ENCODE assay signal across 17 cellular contexts in the genomic region with DNA sequence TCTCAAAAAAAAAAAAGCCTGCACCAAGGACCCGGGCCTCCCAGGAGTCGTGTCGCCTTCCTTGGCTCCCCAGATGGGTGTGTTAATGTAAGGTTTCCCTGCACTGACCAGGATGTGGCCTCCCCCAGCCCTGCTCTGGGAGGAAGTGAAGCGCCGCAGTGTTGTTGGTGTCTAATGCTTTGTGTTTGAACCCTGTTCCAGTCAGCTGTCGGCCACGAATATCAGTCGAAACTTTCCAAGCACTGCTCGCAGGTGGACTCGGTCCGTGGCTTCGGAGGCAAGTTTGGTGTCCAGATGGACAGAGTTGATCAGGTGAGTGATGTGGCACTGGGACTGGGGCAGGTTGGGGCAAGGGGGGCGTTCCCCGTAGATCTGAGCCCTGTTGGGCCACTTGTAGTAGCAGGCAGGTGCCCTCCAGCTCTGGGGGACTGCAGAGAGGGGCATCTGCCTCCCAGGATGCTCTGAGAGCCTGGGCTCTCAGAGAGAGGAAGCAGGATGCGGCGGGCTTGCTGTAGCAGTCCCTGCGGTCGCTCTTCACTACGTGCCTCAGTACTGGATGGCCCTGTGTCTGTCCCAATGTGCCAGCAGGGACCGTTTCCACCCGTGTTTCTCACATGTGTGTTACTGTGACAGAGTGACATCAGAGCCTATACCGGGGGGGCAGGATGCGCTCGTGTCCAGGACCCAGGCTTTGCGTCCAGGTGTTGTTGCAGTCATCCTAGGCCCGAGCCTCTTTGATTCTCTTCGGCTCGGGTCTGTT.
"Had no signal": no experiment of that assay in that cellular context is flagged by ENCODE, and none has a peak within 500 bp of the region (broad histone marks: within the 10 kb centered on the region; RNA-seq: fewer than 3 reads in every experiment).

No MANE protein-coding gene starts in this region.

- H3K27ac ChIP-seq: colonic mucosa, left lung, spleen had no signal

- H3K9me3 Mint-ChIP-seq: activated naive CD4-positive, alpha-beta T cell treated with anti-CD3 and anti-CD28 coated beads, Interleukin-2, amount 50 U/mL, for 72 hours; nephron progenitor cell; stimulated activated naive B cell treated with anti-CD40 and anti-IgM and Interleukin-4, amounts not matched to agents 10 μg/mL and 1 μg/mL and 100 μg/mL, for 72 hours; T-helper 2 cell treated with Interferon-gamma antibody and Interleukin-4, amounts not matched to agents 5 μg/mL and 100 μg/mL, for 36 hours had no signal

- H3K27ac Mint-ChIP-seq: nephron progenitor cell; stimulated activated naive B cell treated with anti-CD40 and anti-IgM and Interleukin-4, amounts not matched to agents 10 μg/mL and 1 μg/mL and 100 μg/mL, for 72 hours; T-helper 2 cell treated with Interferon-gamma antibody and Interleukin-4, amounts not matched to agents 5 μg/mL and 100 μg/mL, for 36 hours had no signal

- DNase-seq: activated CD4-positive, alpha-beta T cell treated with anti-CD3 and anti-CD28 coated beads, Interleukin-2, amount 50 U/mL, for 4 hours; activated gamma-delta T cell; caudate nucleus; colonic mucosa; erythroblast; heart left ventricle; kidney; midbrain; nephron progenitor cell; spleen; stimulated activated naive B cell treated with anti-CD40 and anti-IgM and Interleukin-4, amounts not matched to agents 10 μg/mL and 1 μg/mL and 100 μg/mL, for 72 hours; SW 1271 had no signal

- H3K4me3 Mint-ChIP-seq: nephron progenitor cell; stimulated activated naive B cell treated with anti-CD40 and anti-IgM and Interleukin-4, amounts not matched to agents 10 μg/mL and 1 μg/mL and 100 μg/mL, for 72 hours; T-helper 2 cell treated with Interferon-gamma antibody and Interleukin-4, amounts not matched to agents 5 μg/mL and 100 μg/mL, for 36 hours had no signal

- H3K27me3 ChIP-seq: colonic mucosa, gastroesophageal sphincter had no signal

- H3K4me1 ChIP-seq: colonic mucosa had no signal

- H3K9me3 ChIP-seq: colonic mucosa, gastroesophageal sphincter, heart left ventricle, left lung, spleen had no signal

- ATAC-seq: activated naive CD4-positive, alpha-beta T cell treated with anti-CD3 and anti-CD28 coated beads, Interleukin-2, amount 50 U/mL, for 72 hours; gastroesophageal sphincter; left lung had no signal

- FAIRE-seq: kidney, TTC549 had no signal

- H3K4me3 ChIP-seq: colonic mucosa, gastroesophageal sphincter, heart left ventricle, left lung, spleen had no signal
